ENCODE assay signal across 1 cellular context in the genomic region with DNA sequence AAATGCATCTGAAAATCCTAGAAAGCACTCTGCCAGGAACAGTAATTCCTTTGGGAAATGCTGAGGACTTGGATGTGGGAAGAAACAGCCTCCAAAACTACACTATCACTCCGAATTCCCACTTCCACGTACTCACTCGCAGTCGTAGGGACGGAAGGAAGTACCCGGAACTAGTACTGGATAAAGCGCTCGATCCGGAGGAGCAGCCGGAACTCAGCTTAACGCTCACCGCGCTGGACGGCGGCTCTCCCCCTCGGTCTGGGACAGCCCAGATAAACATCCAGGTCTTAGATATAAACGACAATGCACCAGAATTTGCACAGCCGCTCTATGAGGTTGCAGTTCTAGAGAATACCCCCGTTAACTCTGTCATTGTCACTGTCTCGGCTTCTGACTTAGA.
TF ChIP-seq lines count a peak whose summit lies in the region.

No MANE protein-coding gene starts in this region.

TF ChIP-seq in GM23338, 12 proteins besides CTCF, POLR2A, EP300 and RAD21 (continued from another document):
- TF ChIP-seq EZH2 (IDR thresholded peaks at IDR 0.05; ENCODE audit: low read depth, unreplicated experiment) (no peak), POLR2AphosphoS5 (IDR thresholded peaks at IDR 0.05; ENCODE audit: low read depth) (no peak)
- TF ChIP-seq, protein P1, sequence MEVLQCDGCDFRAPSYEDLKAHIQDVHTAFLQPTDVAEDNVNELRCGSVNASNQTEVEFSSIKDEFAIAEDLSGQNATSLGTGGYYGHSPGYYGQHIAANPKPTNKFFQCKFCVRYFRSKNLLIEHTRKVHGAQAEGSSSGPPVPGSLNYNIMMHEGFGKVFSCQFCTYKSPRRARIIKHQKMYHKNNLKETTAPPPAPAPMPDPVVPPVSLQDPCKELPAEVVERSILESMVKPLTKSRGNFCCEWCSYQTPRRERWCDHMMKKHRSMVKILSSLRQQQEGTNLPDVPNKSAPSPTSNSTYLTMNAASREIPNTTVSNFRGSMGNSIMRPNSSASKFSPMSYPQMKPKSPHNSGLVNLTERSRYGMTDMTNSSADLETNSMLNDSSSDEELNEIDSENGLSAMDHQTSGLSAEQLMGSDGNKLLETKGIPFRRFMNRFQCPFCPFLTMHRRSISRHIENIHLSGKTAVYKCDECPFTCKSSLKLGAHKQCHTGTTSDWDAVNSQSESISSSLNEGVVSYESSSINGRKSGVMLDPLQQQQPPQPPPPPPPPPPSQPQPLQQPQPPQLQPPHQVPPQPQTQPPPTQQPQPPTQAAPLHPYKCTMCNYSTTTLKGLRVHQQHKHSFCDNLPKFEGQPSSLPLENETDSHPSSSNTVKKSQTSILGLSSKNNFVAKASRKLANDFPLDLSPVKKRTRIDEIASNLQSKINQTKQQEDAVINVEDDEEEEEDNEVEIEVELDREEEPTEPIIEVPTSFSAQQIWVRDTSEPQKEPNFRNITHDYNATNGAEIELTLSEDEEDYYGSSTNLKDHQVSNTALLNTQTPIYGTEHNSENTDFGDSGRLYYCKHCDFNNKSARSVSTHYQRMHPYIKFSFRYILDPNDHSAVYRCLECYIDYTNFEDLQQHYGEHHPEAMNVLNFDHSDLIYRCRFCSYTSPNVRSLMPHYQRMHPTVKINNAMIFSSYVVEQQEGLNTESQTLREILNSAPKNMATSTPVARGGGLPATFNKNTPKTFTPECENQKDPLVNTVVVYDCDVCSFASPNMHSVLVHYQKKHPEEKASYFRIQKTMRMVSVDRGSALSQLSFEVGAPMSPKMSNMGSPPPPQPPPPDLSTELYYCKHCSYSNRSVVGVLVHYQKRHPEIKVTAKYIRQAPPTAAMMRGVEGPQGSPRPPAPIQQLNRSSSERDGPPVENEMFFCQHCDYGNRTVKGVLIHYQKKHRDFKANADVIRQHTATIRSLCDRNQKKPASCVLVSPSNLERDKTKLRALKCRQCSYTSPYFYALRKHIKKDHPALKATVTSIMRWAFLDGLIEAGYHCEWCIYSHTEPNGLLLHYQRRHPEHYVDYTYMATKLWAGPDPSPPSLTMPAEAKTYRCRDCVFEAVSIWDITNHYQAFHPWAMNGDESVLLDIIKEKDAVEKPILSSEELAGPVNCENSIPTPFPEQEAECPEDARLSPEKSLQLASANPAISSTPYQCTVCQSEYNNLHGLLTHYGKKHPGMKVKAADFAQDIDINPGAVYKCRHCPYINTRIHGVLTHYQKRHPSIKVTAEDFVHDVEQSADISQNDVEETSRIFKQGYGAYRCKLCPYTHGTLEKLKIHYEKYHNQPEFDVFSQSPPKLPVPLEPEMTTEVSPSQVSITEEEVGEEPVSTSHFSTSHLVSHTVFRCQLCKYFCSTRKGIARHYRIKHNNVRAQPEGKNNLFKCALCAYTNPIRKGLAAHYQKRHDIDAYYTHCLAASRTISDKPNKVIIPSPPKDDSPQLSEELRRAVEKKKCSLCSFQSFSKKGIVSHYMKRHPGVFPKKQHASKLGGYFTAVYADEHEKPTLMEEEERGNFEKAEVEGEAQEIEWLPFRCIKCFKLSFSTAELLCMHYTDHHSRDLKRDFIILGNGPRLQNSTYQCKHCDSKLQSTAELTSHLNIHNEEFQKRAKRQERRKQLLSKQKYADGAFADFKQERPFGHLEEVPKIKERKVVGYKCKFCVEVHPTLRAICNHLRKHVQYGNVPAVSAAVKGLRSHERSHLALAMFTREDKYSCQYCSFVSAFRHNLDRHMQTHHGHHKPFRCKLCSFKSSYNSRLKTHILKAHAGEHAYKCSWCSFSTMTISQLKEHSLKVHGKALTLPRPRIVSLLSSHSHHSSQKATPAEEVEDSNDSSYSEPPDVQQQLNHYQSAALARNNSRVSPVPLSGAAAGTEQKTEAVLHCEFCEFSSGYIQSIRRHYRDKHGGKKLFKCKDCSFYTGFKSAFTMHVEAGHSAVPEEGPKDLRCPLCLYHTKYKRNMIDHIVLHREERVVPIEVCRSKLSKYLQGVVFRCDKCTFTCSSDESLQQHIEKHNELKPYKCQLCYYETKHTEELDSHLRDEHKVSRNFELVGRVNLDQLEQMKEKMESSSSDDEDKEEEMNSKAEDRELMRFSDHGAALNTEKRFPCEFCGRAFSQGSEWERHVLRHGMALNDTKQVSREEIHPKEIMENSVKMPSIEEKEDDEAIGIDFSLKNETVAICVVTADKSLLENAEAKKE (CRISPR knock-in tag; IDR thresholded peaks at IDR 0.05), result no peak
